In the genomic region with DNA sequence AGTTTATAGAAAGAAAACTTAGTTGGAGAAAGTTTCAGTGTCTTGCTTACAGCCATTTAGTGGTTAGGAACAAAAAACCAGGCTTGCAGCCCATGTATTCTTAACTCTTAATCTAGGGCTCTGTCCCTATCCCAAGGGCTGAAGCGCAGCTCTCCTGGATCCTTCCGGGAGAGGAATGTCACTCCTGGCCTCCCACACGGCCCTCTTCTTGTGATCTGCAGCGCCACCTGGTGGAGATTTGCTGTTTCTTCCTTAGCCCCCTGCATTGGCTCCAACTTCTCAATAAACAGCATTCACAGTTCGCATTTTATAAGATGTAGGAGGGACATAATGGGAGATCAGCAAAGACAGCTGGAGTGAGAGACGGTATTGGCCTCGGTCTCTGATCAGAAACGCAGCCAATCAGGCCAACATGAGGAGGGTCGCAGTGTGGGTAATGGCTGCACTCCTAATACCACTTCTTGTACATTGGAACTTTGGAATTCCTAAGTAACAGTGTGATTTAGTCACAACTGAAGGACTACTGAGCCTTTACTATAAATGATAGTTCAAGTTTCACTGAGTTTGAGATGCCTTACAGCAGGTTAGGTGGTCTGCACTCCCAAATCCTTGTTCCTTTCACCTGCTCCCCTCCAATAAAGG, we compare ENCODE assay signal across 8 cellular contexts.
DNase-seq lines count a peak whose midpoint lies in the region; ATAC-seq, FAIRE-seq and TF ChIP-seq lines count a peak whose summit lies in the region.

No MANE protein-coding gene starts in this region.

- FAIRE-seq in K562 (lab: Jason Lieb, UNC) = peak; percentile 75

- peaks cover 4% of the 10 kb centered on the region for H3K9me1 ChIP-seq in K562 (ENCODE audit: control insufficient read depth, insufficient read depth, low read length)

- TF ChIP-seq RAD21 in Ishikawa (IDR thresholded peaks at IDR 0.05; ENCODE audit: low read depth) (peak; percentile 82), K562 (CRISPR knock-in tag; conservative IDR thresholded peaks at IDR 0.05 in 1 of 2, IDR thresholded peaks at IDR 0.05 in 1 of 2) (peak; percentile 96 to 97)

- peak overlapping the region; percentile 95 for H2AFZ ChIP-seq in K562 (ENCODE audit: low read depth, low read length)

- 5% methylated on average over 9 of the region's 9 CpGs for WGBS in K562 (ENCODE audit: insufficient coverage, low coverage, missing lambda C conversion rate)

- H3K27ac ChIP-seq in Panc1 (ENCODE audit: low read length) (no peak overlapping the region), K562 (ENCODE audit: extremely low read depth, low read depth, low read length) (peak overlapping the region; percentile 88)

- peak overlapping the region; percentile 83 for H3K4me2 ChIP-seq in K562 (ENCODE audit: insufficient read depth, low read length)

- no peaks in the 10 kb centered on the region for H3K9me3 ChIP-seq in Panc1 (ENCODE audit: control insufficient read depth, insufficient read depth, low read depth, low read length)
- no peaks in the 10 kb centered on the region for H3K9me3 ChIP-seq in K562 (replicated peaks; ENCODE audit: control insufficient read depth, insufficient read depth, low read depth, low read length)

- no peak for TF ChIP-seq EP300 in Ishikawa (IDR thresholded peaks at IDR 0.05; ENCODE audit: borderline replicate concordance)
- peak; percentile 25; the same call in 1 of the 2 replicates for TF ChIP-seq EP300 in K562 (IDR thresholded peaks at IDR 0.05; ENCODE audit: low read length)

- DNase-seq in AG10803 (ENCODE audit: low read depth) = peak; percentile 68
- DNase-seq in GM13977 (ENCODE audit: low spot score) = peak; percentile 56
- DNase-seq in Panc1 (ENCODE audit: low read depth, low spot score) = peak; percentile 43
- peak; percentile 81 to 92 (median 91) for DNase-seq in K562 (ENCODE audit: extremely low read depth in 1 of 4, low spot score in 3 of 4)
- peak; percentile 92 for DNase-seq in iPS-NIHi7 (ENCODE audit: extremely low spot score)
- peak; percentile 32 for DNase-seq in stimulated activated CD4-positive, alpha-beta T cell treated with anti-CD3 and anti-CD28 coated beads, Interleukin-12 subunit alpha, Interleukin-12 subunit beta, amount 100 ng/mL, for 4 hours

- in situ Hi-C loops in GM13977 (cut with MboI; ENCODE audit: low pct_unique_long_range_greater_than_20kb, low sequenced_read_pairs, unreplicated experiment) = loop anchor here (10.0 kb wide), 1 partner anchor 326 kb away; no protein-coding TSS in a partner anchor
- in situ Hi-C loops in Panc1 (cut with HindIII; ENCODE audit: low pct_unique_long_range_greater_than_20kb, low sequenced_read_pairs) = no loop called here
- in situ Hi-C loops in K562 (cut with MboI) = loop anchor here (5.0 to 10.0 kb wide), 2 partner anchors 324 to 506 kb away; no protein-coding TSS in a partner anchor

- ATAC-seq in Panc1 (peak; percentile 96), K562 (peak; percentile 67), HG03045 (IDR thresholded peaks at IDR 0.05; ENCODE audit: unreplicated experiment) (no peak)

- no peaks in the 10 kb centered on the region for H3K4me1 ChIP-seq in Panc1 (ENCODE audit: control insufficient read depth, insufficient read depth, low read length)
- H3K4me1 ChIP-seq in K562 (replicated peaks in 1 of 2; ENCODE audit: control insufficient read depth in 2 of 2, insufficient read depth in 2 of 2, low read length in 2 of 2) = peaks cover 33 to 50% of the 10 kb centered on the region in 2 experiments

- H3K79me2 ChIP-seq in K562 (ENCODE audit: control insufficient read depth, insufficient read depth, low read length) = no peaks in the 10 kb centered on the region

- TF ChIP-seq CTCF in AG10803 (conservative IDR thresholded peaks at IDR 0.05; ENCODE audit: low read length) = peak; percentile 88
- peak; percentile 87 for TF ChIP-seq CTCF in GM13977 (IDR thresholded peaks at IDR 0.05; ENCODE audit: extremely low read depth, insufficient read depth, missing control alignments)
- peak; percentile 84 for TF ChIP-seq CTCF in Panc1 (IDR thresholded peaks at IDR 0.05)
- TF ChIP-seq CTCF in K562 (IDR thresholded peaks at IDR 0.05 in 2 of 3, conservative IDR thresholded peaks at IDR 0.05 in 1 of 3; ENCODE audit: insufficient read depth in 2 of 3, low read depth in 1 of 3, low read length in 3 of 3) = peak; percentile 86 to 96 (median 95)

- BruUV-seq in Panc1 (replicated peaks; lab: Mats Ljungman, UMichigan) = no TSS peak
- no TSS peak for BruUV-seq in K562 (replicated peaks; lab: Mats Ljungman, UMichigan)

- H3K4me3 ChIP-seq in AG10803 (ENCODE audit: low read length) = no peak overlapping the region
- H3K4me3 ChIP-seq in Panc1 (ENCODE audit: low read depth in 2 of 2, low read length in 2 of 2) = no peak overlapping the region
- no peak overlapping the region for H3K4me3 ChIP-seq in K562

- H3K9ac ChIP-seq in K562 (ENCODE audit: insufficient read depth in 1 of 2, low read depth in 2 of 2, low read length in 2 of 2) = peak overlapping the region; percentile 8 to 66; a peak in 2 of 4 replicates

- TF ChIP-seq POLR2A in K562 (conservative IDR thresholded peaks at IDR 0.05) = no peak

- intact Hi-C loops in Panc1 (cut with micrococcal nuclease; ENCODE audit: unreplicated experiment) (loop anchor here (1.0 to 2.0 kb wide), 2 partner anchors 322 to 506 kb away; no protein-coding TSS in a partner anchor), K562 (cut with micrococcal nuclease) (loop anchor here (1.0 to 2.0 kb wide), 6 partner anchors 38 to 506 kb away; no protein-coding TSS in a partner anchor)

- POLR2A ChIA-PET in Panc1 (lab: Charles Lee) (no interaction called here), K562 (lab: Yijun Ruan, JAX) (interaction anchor here (0.6 kb wide), 1 partner anchor 42 kb away, joined by 3 read pairs; no protein-coding TSS in a partner anchor)

- no peaks in the 10 kb centered on the region for H4K20me1 ChIP-seq in K562 (replicated peaks; ENCODE audit: control insufficient read depth, insufficient read depth, low read length)

- CTCF ChIA-PET in Panc1 (lab: Charles Lee) (no interaction called here), K562 (lab: Yijun Ruan, JAX; ENCODE audit: low intra/inter-chr PET ratio) (interaction anchor here (0.6 to 2.9 kb wide), 6 partner anchors 68 to 1507 kb away, joined by 3 to 44 read pairs (median 4); no protein-coding TSS in a partner anchor)

- H3K27me3 ChIP-seq in Panc1 (ENCODE audit: control insufficient read depth, insufficient read depth, low read length) (peaks cover 2% of the 10 kb centered on the region; the same call in 1 of the 2 replicates), K562 (ENCODE audit: control insufficient read depth in 2 of 2, insufficient read depth in 2 of 2, low read length in 2 of 2) (no peaks in the 10 kb centered on the region)

- no peaks in the 10 kb centered on the region for H3K36me3 ChIP-seq in Panc1 (ENCODE audit: control insufficient read depth, insufficient read depth, low read length)
- H3K36me3 ChIP-seq in K562 (ENCODE audit: control insufficient read depth, insufficient read depth, low read length) = no peaks in the 10 kb centered on the region

TF ChIP-seq in Ishikawa, 13 proteins besides CTCF, POLR2A, EP300 and RAD21:
- TF ChIP-seq NFIC (IDR thresholded peaks at IDR 0.05) = no peak
- 0 out of 2 replicates have a peak, but pooled peaks have one; percentile 20 for TF ChIP-seq TEAD4 (IDR thresholded peaks at IDR 0.05)

TF ChIP-seq in K562, 482 proteins besides CTCF, POLR2A, EP300 and RAD21 (continues in another document):
- TF ChIP-seq ZKSCAN1 (IDR thresholded peaks at IDR 0.05; ENCODE audit: low read depth, low read length) = 0 out of 2 replicates have a peak, but pooled peaks have one; percentile 15
- no peak for TF ChIP-seq SMAD1 (IDR thresholded peaks at IDR 0.05; ENCODE audit: low read depth, low read length, partially characterized antibody)
- TF ChIP-seq MAZ (CRISPR knock-in tag; conservative IDR thresholded peaks at IDR 0.05 in 1 of 2, IDR thresholded peaks at IDR 0.05 in 1 of 2) = no peak; a peak in 1 of 4 replicates
- no peak for TF ChIP-seq DNMT1 (IDR thresholded peaks at IDR 0.05)
- 0 out of 2 replicates have a peak, but pooled peaks have one; percentile 19 for TF ChIP-seq THRAP3 (IDR thresholded peaks at IDR 0.05; ENCODE audit: borderline replicate concordance)
- TF ChIP-seq ATF2 (CRISPR knock-in tag; IDR thresholded peaks at IDR 0.05) = no peak
- 0 out of 2 replicates have a peak, but pooled peaks have one; percentile 12 for TF ChIP-seq EP400 (IDR thresholded peaks at IDR 0.05)
- no peak for TF ChIP-seq ZNF24 (IDR thresholded peaks at IDR 0.05)
- peak; percentile 63; the same call in 1 of the 2 replicates for TF ChIP-seq CTBP1 (IDR thresholded peaks at IDR 0.05; ENCODE audit: borderline replicate concordance)
- no peak for TF ChIP-seq ZNF232 (CRISPR knock-in tag; IDR thresholded peaks at IDR 0.05)
- no peak for TF ChIP-seq PRMT5 (CRISPR knock-in tag; IDR thresholded peaks at IDR 0.05)
- peak; percentile 67 for TF ChIP-seq EGR1 (conservative IDR thresholded peaks at IDR 0.05)
- TF ChIP-seq HDAC2 (IDR thresholded peaks at IDR 0.05) = 0 out of 2 replicates have a peak, but pooled peaks have one; percentile 28
- TF ChIP-seq ETV1 (tag; conservative IDR thresholded peaks at IDR 0.05; ENCODE audit: low read depth) = 0 out of 2 replicates have a peak, but pooled peaks have one; percentile 49
- 0 out of 2 replicates have a peak, but pooled peaks have one; percentile 38 for TF ChIP-seq ZNF586 (CRISPR knock-in tag; conservative IDR thresholded peaks at IDR 0.05)
- TF ChIP-seq IFI16 (CRISPR knock-in tag; IDR thresholded peaks at IDR 0.05) = no peak
- 0 out of 2 replicates have a peak, but pooled peaks have one; percentile 11 for TF ChIP-seq BHLHE40 (IDR thresholded peaks at IDR 0.05; ENCODE audit: low read length)
- TF ChIP-seq KLF6 (CRISPR knock-in tag; IDR thresholded peaks at IDR 0.05; ENCODE audit: borderline replicate concordance) = peak; percentile 9; the same call in 1 of the 2 replicates
- TF ChIP-seq NR4A1 (CRISPR knock-in tag; IDR thresholded peaks at IDR 0.05) = no peak
- no peak for TF ChIP-seq NR4A1 (tag; IDR thresholded peaks at IDR 0.05)

Comparison
In these comparisons a context has a peak if more than half of its experiments do, and no peak if none do; other contexts are left out.
1. DNase-seq: peak in every context shown above with its lines; median percentile 92 in iPS-NIHi7; 91 in K562; 68 in AG10803; 56 in GM13977; 43 in Panc1; 32 in stimulated activated CD4-positive, alpha-beta T cell treated with anti-CD3 and anti-CD28 coated beads, Interleukin-12 subunit alpha, Interleukin-12 subunit beta, amount 100 ng/mL, for 4 hours.